8 cellular contexts compared by ENCODE assay signal in the genomic region with DNA sequence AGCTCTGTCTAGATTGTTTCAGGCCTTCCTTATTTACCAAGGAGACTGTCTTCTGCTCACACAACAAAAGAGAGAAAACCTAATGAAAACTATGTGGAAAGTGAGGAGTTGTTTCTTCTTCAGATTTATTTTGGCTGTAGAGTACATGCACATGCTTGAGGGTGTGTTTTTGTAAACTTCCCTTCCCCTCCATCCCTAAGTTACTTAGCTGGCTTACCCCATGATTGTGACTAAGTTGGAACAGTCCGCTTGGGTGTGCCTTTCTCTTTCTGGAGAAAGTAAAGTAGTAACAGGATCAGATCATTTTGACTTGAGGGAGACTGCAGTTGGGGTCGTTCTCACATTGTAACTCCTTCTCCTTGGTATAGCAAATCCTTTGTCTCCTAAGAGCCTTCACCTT.
"Had no signal": no experiment of that assay in that cellular context is flagged by ENCODE, and none has a peak within 500 bp of the region (broad histone marks: within the 10 kb centered on the region; RNA-seq: fewer than 3 reads in every experiment).

No MANE protein-coding gene starts in this region.

- FAIRE-seq: G401.6, GM12878, GM12891, GM12892, GM18507, GM19239 had no signal

- ATAC-seq: GM12878 had no signal

- H3K4me3 ChIP-seq: GM12878 had no signal

- DNase-seq: GDM1, GF-D8 had no signal
